In genomic region chr22:20054034-20054427, GRCh38 we compare ENCODE assay signal across 1 cellular context.
TF ChIP-seq lines count a peak whose summit lies in the region.

No MANE protein-coding gene starts in this region.

TF ChIP-seq in IMR-90, 13 proteins besides CTCF, POLR2A, EP300 and RAD21:
- TF ChIP-seq CHD1 (IDR thresholded peaks at IDR 0.05; ENCODE audit: low read depth, low read length) (no peak), USF2 (IDR thresholded peaks at IDR 0.05; ENCODE audit: low read depth, low read length) (no peak), CEBPB (IDR thresholded peaks at IDR 0.05; ENCODE audit: low read depth, low read length) (no peak), MAFK (IDR thresholded peaks at IDR 0.05; ENCODE audit: low read depth, low read length) (no peak), RCOR1 (IDR thresholded peaks at IDR 0.05; ENCODE audit: insufficient replicate concordance, low read length) (no peak), NFE2L2 (IDR thresholded peaks at IDR 0.05; ENCODE audit: low read depth, low read length) (no peak), SMC3 (IDR thresholded peaks at IDR 0.05; ENCODE audit: low read depth, low read length) (no peak), FOS (IDR thresholded peaks at IDR 0.05; ENCODE audit: low read depth, low read length) (no peak), RFX5 (IDR thresholded peaks at IDR 0.05; ENCODE audit: low read depth, low read length) (no peak)
